7 cellular contexts compared by ENCODE assay signal in genomic region chr7:5522288-5522687, GRCh38. TPM values are rescaled to one million over a fixed set of nuclear protein-coding genes. Genes with fewer than 3 reads are reported as not detected.
DNase-seq lines count a peak whose midpoint lies in the region; ATAC-seq and TF ChIP-seq lines count a peak whose summit lies in the region.
"Not testable (repeated sequence)": the region's sequence is repeated elsewhere in the genome, so short reads cannot be mapped to it uniquely, and the experiment has no call there.

No MANE protein-coding gene starts in this region.

- peak overlapping the region; percentile 30 for H3K27ac Mint-ChIP-seq in activated CD8-positive, alpha-beta T cell treated with anti-CD3 and anti-CD28 coated beads, Interleukin-2, amount 10 ng/mL, durations not matched to agents 7 days and 5 days
- H3K27ac Mint-ChIP-seq in neural crest cell (ENCODE audit: unreplicated experiment) = peak overlapping the region; percentile 43

- not testable (repeated sequence) for TF ChIP-seq CTCF in astrocyte of the spinal cord (IDR thresholded peaks at IDR 0.05; ENCODE audit: low read depth, low read length); neural crest cell (conservative IDR thresholded peaks at IDR 0.05)

- H3K36me3 Mint-ChIP-seq in activated CD8-positive, alpha-beta T cell treated with anti-CD3 and anti-CD28 coated beads, Interleukin-2, amount 10 ng/mL, durations not matched to agents 7 days and 5 days (ENCODE audit: low read depth) = peaks cover 37% of the 10 kb centered on the region
- H3K36me3 Mint-ChIP-seq in neural crest cell (ENCODE audit: low read depth) = peaks cover 46% of the 10 kb centered on the region

- H3K9me3 Mint-ChIP-seq in activated CD8-positive, alpha-beta T cell treated with anti-CD3 and anti-CD28 coated beads, Interleukin-2, amount 10 ng/mL, durations not matched to agents 7 days and 5 days (ENCODE audit: insufficient read depth); neural crest cell: not testable (repeated sequence)

- CTCF ChIA-PET in activated CD8-positive, alpha-beta T cell treated with anti-CD3 and anti-CD28 coated beads, Interleukin-2, amount 10 ng/mL, durations not matched to agents 7 days and 5 days (lab: Charles Lee) = interaction anchor here (1.2 kb wide), 1 partner anchor 143 kb away, joined by 3 read pairs; no protein-coding TSS in a partner anchor

- not testable (repeated sequence) for H3K4me3 ChIP-seq in astrocyte of the spinal cord (ENCODE audit: low read depth, low read length)

- H3K4me1 Mint-ChIP-seq in activated CD8-positive, alpha-beta T cell treated with anti-CD3 and anti-CD28 coated beads, Interleukin-2, amount 10 ng/mL, durations not matched to agents 7 days and 5 days (ENCODE audit: low read depth) = peaks cover 20% of the 10 kb centered on the region
- H3K4me1 Mint-ChIP-seq in neural crest cell = peaks cover 48% of the 10 kb centered on the region

- not testable (repeated sequence) for H3K27me3 Mint-ChIP-seq in activated CD8-positive, alpha-beta T cell treated with anti-CD3 and anti-CD28 coated beads, Interleukin-2, amount 10 ng/mL, durations not matched to agents 7 days and 5 days (ENCODE audit: low read depth)
- peaks cover 94% of the 10 kb centered on the region for H3K27me3 Mint-ChIP-seq in neural crest cell (ENCODE audit: low read depth)

- ATAC-seq in SK-N-SH treated with all-trans-retinoic acid at 6 μM for 48 hours = peak; percentile 1
- ATAC-seq in activated CD8-positive, alpha-beta T cell treated with anti-CD3 and anti-CD28 coated beads, Interleukin-2, amount 10 ng/mL, durations not matched to agents 7 days and 5 days = not testable (repeated sequence)

- in situ Hi-C loops in astrocyte of the spinal cord (cut with HindIII; ENCODE audit: low sequenced_read_pairs) = not testable (repeated sequence)

- POLR2A ChIA-PET in activated CD8-positive, alpha-beta T cell treated with anti-CD3 and anti-CD28 coated beads, Interleukin-2, amount 10 ng/mL, durations not matched to agents 7 days and 5 days (lab: Charles Lee) = not testable (repeated sequence)

- DNase-seq in Daoy (ENCODE audit: low read depth) (peak; percentile 62), HT-29 (ENCODE audit: low spot score) (peak; percentile 55), astrocyte of the spinal cord (ENCODE audit: low read depth, low spot score) (peak; percentile 44), fibroblast of peridontal ligament (ENCODE audit: extremely low read depth) (peak; percentile 47)
- not testable (repeated sequence) for DNase-seq in activated CD8-positive, alpha-beta T cell treated with anti-CD3 and anti-CD28 coated beads, Interleukin-2, amount 10 ng/mL, durations not matched to agents 7 days and 5 days; neural crest cell (ENCODE audit: low read depth, low spot score)

- H3K4me3 Mint-ChIP-seq in activated CD8-positive, alpha-beta T cell treated with anti-CD3 and anti-CD28 coated beads, Interleukin-2, amount 10 ng/mL, durations not matched to agents 7 days and 5 days = not testable (repeated sequence)
- H3K4me3 Mint-ChIP-seq in neural crest cell = peak overlapping the region; percentile 93

RNA-seq across cellular contexts. Expression of gene ACTB, which starts 8.1 kb away (rescaled TPM):
- 4,153 and 5,023 TPM in 2 replicates for total RNA-seq in Daoy (2014; rRNA removed; shearing (Covaris generic))
- 2,777 and 3,103 TPM in 2 replicates for total RNA-seq in HT-29 (2014; rRNA removed; shearing (Covaris generic))
- over 10,000 TPM; 13,463 to 13,594 TPM for total RNA-seq in activated CD8-positive, alpha-beta T cell treated with anti-CD3 and anti-CD28 coated beads, Interleukin-2, amount 10 ng/mL, durations not matched to agents 7 days and 5 days
- 4,381 and 4,551 TPM in 2 replicates for total RNA-seq in neural crest cell

RNA-seq across cellular contexts. Expression of gene FBXL18, which starts 8.7 kb away (rescaled TPM):
- total RNA-seq in Daoy (2014; rRNA removed; shearing (Covaris generic)) = 3.9 and 5.1 TPM in 2 replicates
- 14.7 and 16.1 TPM in 2 replicates for total RNA-seq in HT-29 (2014; rRNA removed; shearing (Covaris generic))
- total RNA-seq in activated CD8-positive, alpha-beta T cell treated with anti-CD3 and anti-CD28 coated beads, Interleukin-2, amount 10 ng/mL, durations not matched to agents 7 days and 5 days = 10 to 100 TPM; 15.6 to 16.0 TPM
- total RNA-seq in neural crest cell = 18.7 and 19.3 TPM in 2 replicates
